ENCODE assay signal across 28 cellular contexts in the genomic region with DNA sequence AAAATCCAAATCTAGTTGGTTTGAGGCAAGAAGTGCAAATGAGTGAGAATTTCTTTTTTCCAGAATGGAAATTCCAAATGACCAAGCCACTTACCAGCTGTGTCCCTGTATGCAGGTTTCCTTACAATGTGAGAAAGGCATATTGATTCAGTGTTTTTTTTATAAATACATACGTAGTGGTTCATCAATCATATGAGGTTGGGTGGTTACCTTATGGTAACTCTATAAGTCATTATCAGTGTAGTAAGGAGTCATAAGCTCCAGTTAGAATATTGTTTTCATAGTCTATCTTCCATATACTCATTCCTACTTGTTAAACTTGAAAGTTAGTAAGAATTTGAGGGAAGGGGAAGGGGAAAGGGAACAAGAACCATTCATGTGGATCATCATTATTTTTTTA.
"Had no signal": no experiment of that assay in that cellular context is flagged by ENCODE, and none has a peak within 500 bp of the region (broad histone marks: within the 10 kb centered on the region; RNA-seq: fewer than 3 reads in every experiment).

No MANE protein-coding gene starts in this region.

- H3K36me3 ChIP-seq: brain microvascular endothelial cell, SJCRH30, WERI-Rb-1 had no signal

- H3K4me3 Mint-ChIP-seq: activated CD4-positive, alpha-beta T cell treated with anti-CD3 and anti-CD28 coated beads, Interleukin-2, amount 10 ng/mL, durations not matched to agents 24 days and 14 days; activated CD8-positive, alpha-beta T cell treated with anti-CD3 and anti-CD28 coated beads for 36 hours; activated naive CD4-positive, alpha-beta T cell treated with anti-CD3 and anti-CD28 coated beads, Interleukin-2, amount 50 U/mL, for 24 hours; activated T-cell treated with anti-CD3 and anti-CD28 coated beads, Interleukin-2, amount 50 U/mL, for 72 hours; activated T-helper 17 cell treated with anti-CD3 and anti-CD28 coated beads, Interleukin-2, amount 50 U/mL, for 72 hours had no signal

- H3K27ac ChIP-seq: brain microvascular endothelial cell, SJCRH30, SK-N-MC, WERI-Rb-1 had no signal

- H3K4me3 ChIP-seq: SJCRH30, SK-N-MC had no signal

- H3K36me3 Mint-ChIP-seq: activated naive CD4-positive, alpha-beta T cell treated with anti-CD3 and anti-CD28 coated beads, Interleukin-2, amount 50 U/mL, for 24 hours had no signal

- H3K27me3 Mint-ChIP-seq: activated CD4-positive, alpha-beta T cell treated with anti-CD3 and anti-CD28 coated beads, Interleukin-2, amount 10 ng/mL, durations not matched to agents 24 days and 14 days; activated CD8-positive, alpha-beta T cell treated with anti-CD3 and anti-CD28 coated beads for 36 hours; activated naive CD4-positive, alpha-beta T cell treated with anti-CD3 and anti-CD28 coated beads, Interleukin-2, amount 50 U/mL, for 24 hours; activated T-helper 17 cell treated with anti-CD3 and anti-CD28 coated beads, Interleukin-2, amount 50 U/mL, for 72 hours had no signal

- H3K4me1 Mint-ChIP-seq: activated CD4-positive, alpha-beta T cell treated with anti-CD3 and anti-CD28 coated beads, Interleukin-2, amount 10 ng/mL, durations not matched to agents 24 days and 14 days; activated naive CD4-positive, alpha-beta T cell treated with anti-CD3 and anti-CD28 coated beads, Interleukin-2, amount 50 U/mL, for 24 hours; activated T-helper 17 cell treated with anti-CD3 and anti-CD28 coated beads, Interleukin-2, amount 50 U/mL, for 72 hours had no signal

- H3K4me1 ChIP-seq: SJCRH30 had no signal

- H3K27me3 ChIP-seq: brain microvascular endothelial cell, SJCRH30 had no signal

- DNase-seq: activated CD4-positive, alpha-beta T cell treated with anti-CD3 and anti-CD28 coated beads, Interleukin-2, amount 10 ng/mL, durations not matched to agents 24 days and 14 days; activated CD4-positive, alpha-beta T cell treated with anti-CD3 and anti-CD28 coated beads, Interleukin-2, amount 50 U/mL, for 4 hours; activated CD8-positive, alpha-beta T cell treated with anti-CD3 and anti-CD28 coated beads for 36 hours; activated gamma-delta T cell; activated naive CD4-positive, alpha-beta T cell treated with Interleukin-2 at 50 U/mL for 16 hours; activated T-cell treated with anti-CD3 and anti-CD28 coated beads, Interleukin-2, amount 50 U/mL, for 1 hour; activated T-cell treated with anti-CD3 and anti-CD28 coated beads, Interleukin-2, amount 50 U/mL, for 72 hours; anterior cingulate cortex; brain microvascular endothelial cell; central memory CD4-positive, alpha-beta T cell; NCI-H1105; NCI-H1417 treated with DMSO at 0.1 percent for 48 hours; NCI-H187 treated with DMSO at 0.1 percent for 48 hours; NCI-H2081; NCI-H2171 treated with DMSO at 0.1 percent for 48 hours; NCI-H2227 treated with DMSO at 0.1 percent for 48 hours; NCI-H446; NCI-H510A treated with DMSO at 0.1 percent for 48 hours; NCI-H69; NCI-H82; SHP77; SJCRH30; T1000; WERI-Rb-1 had no signal

- H3K9me3 Mint-ChIP-seq: activated CD4-positive, alpha-beta T cell treated with anti-CD3 and anti-CD28 coated beads, Interleukin-2, amount 10 ng/mL, durations not matched to agents 24 days and 14 days; activated CD8-positive, alpha-beta T cell treated with anti-CD3 and anti-CD28 coated beads for 36 hours; activated naive CD4-positive, alpha-beta T cell treated with anti-CD3 and anti-CD28 coated beads, Interleukin-2, amount 50 U/mL, for 24 hours; activated T-helper 17 cell treated with anti-CD3 and anti-CD28 coated beads, Interleukin-2, amount 50 U/mL, for 72 hours had no signal

- H3K27ac Mint-ChIP-seq: activated CD4-positive, alpha-beta T cell treated with anti-CD3 and anti-CD28 coated beads, Interleukin-2, amount 10 ng/mL, durations not matched to agents 24 days and 14 days; activated CD8-positive, alpha-beta T cell treated with anti-CD3 and anti-CD28 coated beads for 36 hours; activated naive CD4-positive, alpha-beta T cell treated with anti-CD3 and anti-CD28 coated beads, Interleukin-2, amount 50 U/mL, for 24 hours; activated T-cell treated with anti-CD3 and anti-CD28 coated beads, Interleukin-2, amount 50 U/mL, for 72 hours; activated T-helper 17 cell treated with anti-CD3 and anti-CD28 coated beads, Interleukin-2, amount 50 U/mL, for 72 hours had no signal

- ATAC-seq: activated CD8-positive, alpha-beta T cell treated with anti-CD3 and anti-CD28 coated beads for 36 hours; activated T-cell treated with anti-CD3 and anti-CD28 coated beads, Interleukin-2, amount 50 U/mL, for 72 hours; activated T-helper 17 cell treated with anti-CD3 and anti-CD28 coated beads, Interleukin-2, amount 50 U/mL, for 72 hours; Panc1 had no signal
